In the genomic region with DNA sequence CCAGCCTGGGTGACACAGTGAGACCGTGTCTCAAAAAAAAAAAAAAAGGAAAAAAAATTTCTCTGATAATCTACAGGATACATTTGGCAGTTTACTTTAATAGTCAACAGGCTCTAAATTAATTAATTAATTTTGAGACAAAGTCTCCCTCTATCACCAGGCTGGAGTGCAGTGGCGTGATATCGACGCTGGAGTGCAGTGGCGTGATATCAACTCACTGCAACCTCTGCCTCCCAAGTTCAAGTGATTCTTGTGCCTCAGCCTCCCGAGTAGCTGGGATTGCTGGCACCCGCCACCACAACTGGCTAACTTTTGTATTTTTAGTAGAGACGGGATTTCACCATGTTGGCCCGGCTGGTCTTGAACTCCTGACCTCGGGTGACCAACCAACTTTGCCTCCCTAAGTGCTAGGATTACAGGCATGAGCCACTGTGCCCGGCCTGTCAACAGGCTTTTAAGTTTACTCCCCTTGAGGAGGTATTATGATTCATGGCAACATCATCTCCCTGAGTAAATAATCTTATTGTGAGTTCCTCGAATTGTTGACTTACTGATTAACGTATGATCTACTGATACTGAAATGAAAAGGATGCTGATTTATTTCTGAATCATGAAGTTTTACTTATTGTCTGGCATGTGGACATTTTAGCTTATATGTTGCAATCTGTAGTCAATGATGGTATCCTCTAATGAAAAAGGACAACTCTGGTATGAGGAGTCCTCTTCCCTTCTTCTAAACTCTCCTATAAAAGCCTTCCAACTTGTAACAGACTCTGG, we compare ENCODE assay signal across 14 cellular contexts. TPM values are rescaled to one million over a fixed set of nuclear protein-coding genes. Genes with fewer than 3 reads are reported as not detected.
DNase-seq lines count a peak whose midpoint lies in the region; ATAC-seq, FAIRE-seq and TF ChIP-seq lines count a peak whose summit lies in the region.
"Had no signal": no experiment of that assay in that cellular context is flagged by ENCODE, and none has a peak within 500 bp of the region (broad histone marks: within the 10 kb centered on the region; RNA-seq: fewer than 3 reads in every experiment).

No MANE protein-coding gene starts in this region.

- H4K8ac ChIP-seq in IMR-90 (ENCODE audit: low read depth in 2 of 2, low read length in 2 of 2), result peak overlapping the region; percentile 49 to 80

- H2AK5ac ChIP-seq in IMR-90 (ENCODE audit: low read depth, low read length), result peak overlapping the region; percentile 83

- H3K9ac ChIP-seq in IMR-90 (ENCODE audit: low read depth, low read length), result no peak overlapping the region

- H3K36me3 Mint-ChIP-seq in activated naive CD8-positive, alpha-beta T cell treated with anti-CD3 and anti-CD28 coated beads for 36 hours, result peaks cover 9% of the 10 kb centered on the region

- H2BK120ac ChIP-seq in IMR-90 (ENCODE audit: low read depth, low read length), result peak overlapping the region; percentile 93

- no CpG with 5 or more reads among the region's 13 CpGs for WGBS in IMR-90 (ENCODE audit: extremely low coverage in 2 of 2, insufficient read length in 1 of 2), 2 experiments

- in situ Hi-C loops in Caki2 (cut with HindIII; ENCODE audit: low pct_unique_long_range_greater_than_20kb, low sequenced_read_pairs), result no loop called here
- in situ Hi-C loops in IMR-90 (cut with MboI; ENCODE audit: low sequenced_read_pairs), result no loop called here

- POLR2A ChIA-PET in IMR-90 (lab: Charles Lee; ENCODE audit: unreplicated experiment), result no interaction called here

- H3K4me3 ChIP-seq in IMR-90 (ENCODE audit: insufficient read depth, low read depth, low read length) (no peak overlapping the region), bronchial epithelial cell (ENCODE audit: low read depth, low read length) (no peak overlapping the region)
- H3K4me3 ChIP-seq: heart right ventricle had no signal

- H2BK5ac ChIP-seq in IMR-90 (ENCODE audit: low read depth, low read length, poor library complexity, severe bottlenecking), result peak overlapping the region; percentile 93

- H3K9me3 Mint-ChIP-seq in activated naive CD8-positive, alpha-beta T cell treated with anti-CD3 and anti-CD28 coated beads for 36 hours, result peaks cover 12% of the 10 kb centered on the region

- no peak overlapping the region for H3K27ac Mint-ChIP-seq in activated naive CD8-positive, alpha-beta T cell treated with anti-CD3 and anti-CD28 coated beads for 36 hours

- CTCF ChIA-PET in IMR-90 (lab: Yijun Ruan, JAX), result no interaction called here

- peak overlapping the region; percentile 90; the same call in 1 of the 2 replicates for H3K18ac ChIP-seq in IMR-90 (ENCODE audit: low read depth, low read length)

- peak overlapping the region; percentile 87; the same call in 1 of the 2 replicates for H3K4ac ChIP-seq in IMR-90 (ENCODE audit: low read depth, low read length)

- DNase-seq in Caki2 (ENCODE audit: low read depth), result peak; percentile 44
- DNase-seq in IMR-90, result peak; percentile 88
- peak; percentile 100 for DNase-seq in bronchial epithelial cell (ENCODE audit: low read depth)
- peak; percentile 78 for DNase-seq in non-pigmented ciliary epithelial cell (ENCODE audit: low read depth)
- no peak for DNase-seq in islet precursor cell
- no peak for DNase-seq in activated naive CD8-positive, alpha-beta T cell treated with anti-CD3 and anti-CD28 coated beads for 36 hours
- DNase-seq in GM19240 (ENCODE audit: insufficient read length, low spot score), result no peak
- DNase-seq in NCI-H2171 treated with DMSO at 0.1 percent for 48 hours (lab: John Stamatoyannopoulos, UW), result no peak
- DNase-seq: activated T-cell treated with anti-CD3 and anti-CD28 coated beads, Interleukin-2, amount 50 U/mL, for 1 hour; H7; heart right ventricle; mesendoderm; MV-4-11 had no signal

- TF ChIP-seq CTCF in IMR-90 (conservative IDR thresholded peaks at IDR 0.05; ENCODE audit: low read depth, low read length) (no peak), bronchial epithelial cell (IDR thresholded peaks at IDR 0.05; ENCODE audit: insufficient read depth, low read length, severe bottlenecking) (no peak)

- no peak overlapping the region for H3K4me3 Mint-ChIP-seq in activated naive CD8-positive, alpha-beta T cell treated with anti-CD3 and anti-CD28 coated beads for 36 hours

- H3K4me1 ChIP-seq in IMR-90 (ENCODE audit: control insufficient read depth, insufficient read depth, low read length), result peaks cover 4% of the 10 kb centered on the region; the same call in 1 of the 2 replicates
- H3K4me1 ChIP-seq: heart right ventricle had no signal

- H4K91ac ChIP-seq in IMR-90 (ENCODE audit: insufficient read depth, low read depth, low read length), result peak overlapping the region; percentile 81

- H2BK15ac ChIP-seq in IMR-90 (ENCODE audit: low read depth, low read length), result peak overlapping the region; percentile 95

- peak overlapping the region; percentile 92 for H2BK20ac ChIP-seq in IMR-90 (ENCODE audit: low read depth, low read length)

- H3K9me1 ChIP-seq in IMR-90 (ENCODE audit: insufficient read depth, low read length), result no peaks in the 10 kb centered on the region

- peak overlapping the region; percentile 13; the same call in 1 of the 2 replicates for H3K27ac ChIP-seq in IMR-90 (ENCODE audit: insufficient read depth, low read length)
- H3K27ac ChIP-seq: heart right ventricle had no signal

- H3K9me3 ChIP-seq in IMR-90 (ENCODE audit: control insufficient read depth, insufficient read depth, low read length), result 0 out of 2 replicates have a peak, but pooled peaks cover 2% of the 10 kb centered on the region
- H3K9me3 ChIP-seq: heart right ventricle had no signal

- ATAC-seq in IMR-90 (ENCODE audit: low read depth), result peak; percentile 92
- ATAC-seq: heart right ventricle had no signal

- dilution Hi-C loops in IMR-90 (cut with HindIII; ENCODE audit: low sequenced_read_pairs, unreplicated experiment), result no loop called here

- H3K27me3 ChIP-seq in IMR-90 (ENCODE audit: control insufficient read depth, insufficient read depth, low read length) (no peaks in the 10 kb centered on the region), bronchial epithelial cell (ENCODE audit: control insufficient read depth, insufficient read depth, low read length) (no peaks in the 10 kb centered on the region)
- H3K27me3 ChIP-seq: heart right ventricle had no signal

- H3K27me3 Mint-ChIP-seq in activated naive CD8-positive, alpha-beta T cell treated with anti-CD3 and anti-CD28 coated beads for 36 hours, result no peaks in the 10 kb centered on the region

- H3K4me1 Mint-ChIP-seq in activated naive CD8-positive, alpha-beta T cell treated with anti-CD3 and anti-CD28 coated beads for 36 hours, result peaks cover 27% of the 10 kb centered on the region

- no peaks in the 10 kb centered on the region for H4K20me1 ChIP-seq in IMR-90 (ENCODE audit: insufficient read depth, low read length)

- peak overlapping the region; percentile 5; the same call in 1 of the 2 replicates for H3K4me2 ChIP-seq in IMR-90 (ENCODE audit: low read depth, low read length)

- no peak overlapping the region for H2AFZ ChIP-seq in IMR-90 (replicated peaks; ENCODE audit: low read length, poor library complexity)

- TF ChIP-seq RAD21 in IMR-90 (IDR thresholded peaks at IDR 0.05; ENCODE audit: low read length), result no peak

- peak overlapping the region; percentile 83 for H3K23ac ChIP-seq in IMR-90 (ENCODE audit: low read depth, low read length)

- no TSS peak for BruUV-seq in IMR-90 (replicated peaks; lab: Mats Ljungman, UMichigan)

- intact Hi-C loops in IMR-90 (cut with micrococcal nuclease), result no loop called here

- FAIRE-seq in bronchial epithelial cell (lab: Jason Lieb, UNC), result peak; percentile 7
- FAIRE-seq: small intestine had no signal

- TF ChIP-seq POLR2A in IMR-90 (IDR thresholded peaks at IDR 0.05; ENCODE audit: low read depth, low read length), result no peak

- H3K56ac ChIP-seq in IMR-90 (ENCODE audit: extremely low read depth, insufficient read depth, low read length), result peak overlapping the region; percentile 33

- peak overlapping the region; percentile 89 for H3K14ac ChIP-seq in IMR-90 (replicated peaks; ENCODE audit: low read depth, low read length)

- no peak overlapping the region for H2AK9ac ChIP-seq in IMR-90 (replicated peaks; ENCODE audit: low read depth, low read length, poor library complexity)

- H3K79me1 ChIP-seq in IMR-90 (ENCODE audit: low read depth in 1 of 2, low read length in 2 of 2), result no peaks in the 10 kb centered on the region

- H3K36me3 ChIP-seq in IMR-90 (ENCODE audit: control insufficient read depth, insufficient read depth, low read length) (no peaks in the 10 kb centered on the region), bronchial epithelial cell (ENCODE audit: control insufficient read depth, insufficient read depth, low read length) (no peaks in the 10 kb centered on the region)
- H3K36me3 ChIP-seq: heart right ventricle had no signal

- H4K5ac ChIP-seq in IMR-90 (ENCODE audit: low read depth, low read length), result peak overlapping the region; percentile 69; the same call in 1 of the 2 replicates

TF ChIP-seq in IMR-90, 13 proteins besides CTCF, POLR2A, EP300 and RAD21 (continues in another document):
- peak; percentile 21; the same call in 1 of the 2 replicates for TF ChIP-seq FOS (IDR thresholded peaks at IDR 0.05; ENCODE audit: low read depth, low read length)
- peak; percentile 97 for TF ChIP-seq CEBPB (IDR thresholded peaks at IDR 0.05; ENCODE audit: low read depth, low read length)
- TF ChIP-seq, protein P1, sequence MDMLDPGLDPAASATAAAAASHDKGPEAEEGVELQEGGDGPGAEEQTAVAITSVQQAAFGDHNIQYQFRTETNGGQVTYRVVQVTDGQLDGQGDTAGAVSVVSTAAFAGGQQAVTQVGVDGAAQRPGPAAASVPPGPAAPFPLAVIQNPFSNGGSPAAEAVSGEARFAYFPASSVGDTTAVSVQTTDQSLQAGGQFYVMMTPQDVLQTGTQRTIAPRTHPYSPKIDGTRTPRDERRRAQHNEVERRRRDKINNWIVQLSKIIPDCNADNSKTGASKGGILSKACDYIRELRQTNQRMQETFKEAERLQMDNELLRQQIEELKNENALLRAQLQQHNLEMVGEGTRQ (IDR thresholded peaks at IDR 0.05; ENCODE audit: low read depth, low read length), result no peak

RNA-seq across cellular contexts. Expression of a gene that starts 21.3 kb away (rescaled TPM):
- total RNA-seq in Caki2 (2014; rRNA removed; shearing (Covaris generic); ENCODE audit: low replicate concordance), result 4.3 and 11.6 TPM in 2 replicates
- total RNA-seq in IMR-90 (2012; rRNA removed) (9.7 and 12.4 TPM in 2 replicates), bronchial epithelial cell (10.0 and 11.4 TPM in 2 replicates)
- 6.8 and 9.7 TPM in 2 replicates for polyA plus RNA-seq in IMR-90 (2012; rRNA removed)
- polyA plus RNA-seq in IMR-90 (2012; cell fraction: cytosol; rRNA removed), result 1.2 and 1.5 TPM in 2 replicates
- polyA plus RNA-seq in IMR-90 (2012; cell fraction: nucleus; rRNA removed; ENCODE audit: low replicate concordance), result 6.0 and 45.2 TPM in 2 replicates
- 10 to 100 TPM; 18.8 to 19.7 TPM for total RNA-seq in activated naive CD8-positive, alpha-beta T cell treated with anti-CD3 and anti-CD28 coated beads for 36 hours

RNA-seq across cellular contexts. Expression of a gene that starts 26.4 kb away (rescaled TPM):
- 3.9 and 6.1 TPM in 2 replicates for total RNA-seq in Caki2 (2014; rRNA removed; shearing (Covaris generic); ENCODE audit: low replicate concordance)
- total RNA-seq in IMR-90 (2012; rRNA removed), result 6.6 and 13.1 TPM in 2 replicates
- 6.1 and 8.8 TPM in 2 replicates for polyA plus RNA-seq in IMR-90 (2012; rRNA removed)
- 0.95 and 1.5 TPM in 2 replicates for polyA plus RNA-seq in IMR-90 (2012; cell fraction: cytosol; rRNA removed)
- 7.0 and 30.5 TPM in 2 replicates for polyA plus RNA-seq in IMR-90 (2012; cell fraction: nucleus; rRNA removed; ENCODE audit: low replicate concordance)
- total RNA-seq in bronchial epithelial cell, result 7.3 and 7.6 TPM in 2 replicates
- total RNA-seq in activated naive CD8-positive, alpha-beta T cell treated with anti-CD3 and anti-CD28 coated beads for 36 hours, result 10 to 100 TPM; 29.1 to 33.5 TPM

Comparison
In these comparisons a context has a peak if more than half of its experiments do, and no peak if none do; other contexts are left out.
1. DNase-seq: peak in Caki2 (single experiment), IMR-90 (single experiment), bronchial epithelial cell (single experiment) and non-pigmented ciliary epithelial cell (single experiment); none in islet precursor cell (single experiment), activated naive CD8-positive, alpha-beta T cell treated with anti-CD3 and anti-CD28 coated beads for 36 hours (single experiment), GM19240 (single experiment) and NCI-H2171 treated with DMSO at 0.1 percent for 48 hours (single experiment).